ENCODE assay signal across 1 cellular context in the genomic region with DNA sequence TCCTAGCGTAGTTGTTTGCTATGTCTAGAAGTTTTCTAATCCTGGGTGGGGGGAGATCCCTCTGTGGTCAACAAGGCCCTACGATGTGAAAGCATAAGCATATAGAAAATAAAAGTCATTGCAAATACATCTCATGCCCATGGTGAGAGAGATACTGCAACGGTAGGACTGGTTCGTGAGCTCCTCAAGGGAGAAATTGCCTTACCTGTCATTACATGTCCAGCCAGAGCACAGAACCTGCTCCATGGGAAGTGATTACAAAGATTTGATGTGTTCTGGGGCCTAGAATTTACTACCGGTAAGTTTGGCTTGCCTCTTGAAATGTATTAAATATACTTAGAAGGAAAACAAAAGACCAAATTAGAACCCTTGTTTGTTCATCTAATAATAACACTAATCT.
TF ChIP-seq lines count a peak whose summit lies in the region.

No MANE protein-coding gene starts in this region.

TF ChIP-seq in IMR-90, 13 proteins besides CTCF, POLR2A, EP300 and RAD21 (continued from another document):
- TF ChIP-seq, protein P1, sequence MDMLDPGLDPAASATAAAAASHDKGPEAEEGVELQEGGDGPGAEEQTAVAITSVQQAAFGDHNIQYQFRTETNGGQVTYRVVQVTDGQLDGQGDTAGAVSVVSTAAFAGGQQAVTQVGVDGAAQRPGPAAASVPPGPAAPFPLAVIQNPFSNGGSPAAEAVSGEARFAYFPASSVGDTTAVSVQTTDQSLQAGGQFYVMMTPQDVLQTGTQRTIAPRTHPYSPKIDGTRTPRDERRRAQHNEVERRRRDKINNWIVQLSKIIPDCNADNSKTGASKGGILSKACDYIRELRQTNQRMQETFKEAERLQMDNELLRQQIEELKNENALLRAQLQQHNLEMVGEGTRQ (IDR thresholded peaks at IDR 0.05; ENCODE audit: low read depth, low read length) = no peak
- TF ChIP-seq MXI1 (IDR thresholded peaks at IDR 0.05; ENCODE audit: borderline replicate concordance, low read depth, low read length) = no peak
- no peak for TF ChIP-seq NFE2L2 (IDR thresholded peaks at IDR 0.05; ENCODE audit: low read depth, low read length)
- TF ChIP-seq CEBPB (IDR thresholded peaks at IDR 0.05; ENCODE audit: low read depth, low read length) = no peak
- no peak for TF ChIP-seq RCOR1 (IDR thresholded peaks at IDR 0.05; ENCODE audit: insufficient replicate concordance, low read length)
- no peak for TF ChIP-seq BHLHE40 (IDR thresholded peaks at IDR 0.05; ENCODE audit: low read depth, low read length)
TF ChIP-seq in IMR-90: peak in this region for 0.
